ENCODE assay signal across 14 cellular contexts in genomic region chr11:29937526-29937925, GRCh38.
DNase-seq lines count a peak whose midpoint lies in the region; ATAC-seq and TF ChIP-seq lines count a peak whose summit lies in the region.
"Had no signal": no experiment of that assay in that cellular context is flagged by ENCODE, and none has a peak within 500 bp of the region (broad histone marks: within the 10 kb centered on the region; RNA-seq: fewer than 3 reads in every experiment).

No MANE protein-coding gene starts in this region.

- ATAC-seq in left colon, result no peak
- ATAC-seq: CD8-positive, alpha-beta T cell; GM12878 had no signal

- no peak for TF ChIP-seq CTCF in Calu3 (IDR thresholded peaks at IDR 0.05; ENCODE audit: unreplicated experiment)
- TF ChIP-seq CTCF in MM.1S (IDR thresholded peaks at IDR 0.05; ENCODE audit: low read length), result no peak
- no peak for TF ChIP-seq CTCF in epithelial cell of esophagus (IDR thresholded peaks at IDR 0.05; ENCODE audit: insufficient read depth, low read depth, low read length, missing control alignments)
- TF ChIP-seq CTCF in hepatocyte (IDR thresholded peaks at IDR 0.05; ENCODE audit: poor library complexity), result no peak

- H3F3A ChIP-seq in MM.1S (ENCODE audit: insufficient read depth, low read length), result no peaks in the 10 kb centered on the region

- peak; percentile 2 for DNase-seq in Calu3
- DNase-seq in MM.1S, result peak; percentile 63
- peak; percentile 6 for DNase-seq in epithelial cell of esophagus (ENCODE audit: low read depth)
- no peak for DNase-seq in NCI-H2196 treated with DMSO at 0.1 percent for 48 hours (lab: John Stamatoyannopoulos, UW; ENCODE audit: unreplicated experiment)
- no peak for DNase-seq in hepatocyte (ENCODE audit: low spot score)
- no peak for DNase-seq in left colon
- DNase-seq: Caco-2; CD8-positive, alpha-beta T cell; DMS 273 treated with DMSO at 0.1 percent for 48 hours; HCEC 1CT; HFFc6 had no signal

- no peaks in the 10 kb centered on the region for H3K9me2 ChIP-seq in MM.1S (replicated peaks; ENCODE audit: insufficient read depth, low read length)
- no peaks in the 10 kb centered on the region for H3K9me2 ChIP-seq in hepatocyte (replicated peaks; ENCODE audit: insufficient read depth)

- H4K20me1 ChIP-seq in MM.1S (ENCODE audit: insufficient read depth, low read length) (no peaks in the 10 kb centered on the region), hepatocyte (ENCODE audit: insufficient read depth, poor library complexity, severe bottlenecking) (no peaks in the 10 kb centered on the region)

- H3K27ac Mint-ChIP-seq in Calu3 (ENCODE audit: unreplicated experiment), result no peak overlapping the region
- H3K27ac Mint-ChIP-seq: CD14-positive monocyte; CD8-positive, alpha-beta T cell; HFFc6 had no signal

- WGBS in hepatocyte (ENCODE audit: low lambda C conversion rate, missing lambda C conversion rate), result 91% methylated on average over 4 of the region's 4 CpGs

- H3K4me3 Mint-ChIP-seq in Calu3 (ENCODE audit: low read depth, unreplicated experiment), result no peak overlapping the region
- H3K4me3 Mint-ChIP-seq: CD14-positive monocyte; CD8-positive, alpha-beta T cell; HFFc6 had no signal

- no peaks in the 10 kb centered on the region for H3K79me2 ChIP-seq in MM.1S (ENCODE audit: low read length)
- H3K79me2 ChIP-seq in hepatocyte, result no peaks in the 10 kb centered on the region

- 0 out of 2 replicates have a peak overlapping the region, but pooled peaks have one; percentile 23 for H2AFZ ChIP-seq in MM.1S (ENCODE audit: low read length)
- H2AFZ ChIP-seq in hepatocyte, result no peak overlapping the region

- H3K4me1 ChIP-seq in MM.1S (ENCODE audit: low read length) (peaks cover 9% of the 10 kb centered on the region), hepatocyte (ENCODE audit: insufficient read depth) (no peaks in the 10 kb centered on the region)
- H3K4me1 ChIP-seq: Caco-2 had no signal

- no TSS peak for BruUV-seq in Calu3 (replicated peaks; lab: Mats Ljungman, UMichigan)

- H3K27me3 Mint-ChIP-seq in Calu3 (ENCODE audit: unreplicated experiment), result no peaks in the 10 kb centered on the region

- no peaks in the 10 kb centered on the region for H3K36me3 Mint-ChIP-seq in Calu3 (ENCODE audit: insufficient read depth, unreplicated experiment)
- H3K36me3 Mint-ChIP-seq: CD14-positive monocyte; CD8-positive, alpha-beta T cell had no signal

- no peak overlapping the region for H3K9ac ChIP-seq in MM.1S (ENCODE audit: low read length)

- H3K9me3 ChIP-seq in MM.1S (replicated peaks; ENCODE audit: insufficient read depth, low read length), result no peaks in the 10 kb centered on the region
- H3K9me3 ChIP-seq in hepatocyte (ENCODE audit: low read depth), result no peaks in the 10 kb centered on the region

- H3K4me1 Mint-ChIP-seq in Calu3 (ENCODE audit: low read depth, unreplicated experiment), result peaks cover 6% of the 10 kb centered on the region
- H3K4me1 Mint-ChIP-seq: CD14-positive monocyte had no signal

- CTCF ChIA-PET in Calu3 (lab: Charles Lee), result no interaction called here

- no peaks in the 10 kb centered on the region for H3K27me3 ChIP-seq in MM.1S (replicated peaks; ENCODE audit: insufficient read depth, low read length)
- H3K27me3 ChIP-seq in hepatocyte, result no peaks in the 10 kb centered on the region

- H3K9me3 Mint-ChIP-seq in Calu3 (ENCODE audit: low read depth, unreplicated experiment), result peaks cover 5% of the 10 kb centered on the region

- H3K36me3 ChIP-seq in MM.1S (replicated peaks; ENCODE audit: insufficient read depth, low read length) (no peaks in the 10 kb centered on the region), hepatocyte (replicated peaks; ENCODE audit: insufficient read depth, low read depth) (no peaks in the 10 kb centered on the region)

- intact Hi-C loops in Calu3 (cut with micrococcal nuclease; ENCODE audit: unreplicated experiment) (no loop called here), left colon (cut with DNase I, micrococcal nuclease) (no loop called here)

- H3K4me3 ChIP-seq in MM.1S (ENCODE audit: low read length) (no peak overlapping the region), epithelial cell of esophagus (ENCODE audit: low read length) (no peak overlapping the region), hepatocyte (no peak overlapping the region)
- H3K4me3 ChIP-seq: GM12878 had no signal

- H3K27ac ChIP-seq in MM.1S (ENCODE audit: low read length) (no peak overlapping the region), hepatocyte (no peak overlapping the region)
- H3K27ac ChIP-seq: HL-60 had no signal

- H3K4me2 ChIP-seq in MM.1S (ENCODE audit: low read depth, low read length) (peak overlapping the region; percentile 17; the same call in 1 of the 2 replicates), hepatocyte (no peak overlapping the region)

Comparison
In these comparisons a context has a peak if more than half of its experiments do, and no peak if none do; other contexts are left out.
1. DNase-seq: peak in Calu3 (single experiment), MM.1S (single experiment) and epithelial cell of esophagus (single experiment); none in NCI-H2196 treated with DMSO at 0.1 percent for 48 hours (single experiment), hepatocyte (single experiment) and left colon (0 of 2).